ENCODE assay signal across 17 cellular contexts in the genomic region with DNA sequence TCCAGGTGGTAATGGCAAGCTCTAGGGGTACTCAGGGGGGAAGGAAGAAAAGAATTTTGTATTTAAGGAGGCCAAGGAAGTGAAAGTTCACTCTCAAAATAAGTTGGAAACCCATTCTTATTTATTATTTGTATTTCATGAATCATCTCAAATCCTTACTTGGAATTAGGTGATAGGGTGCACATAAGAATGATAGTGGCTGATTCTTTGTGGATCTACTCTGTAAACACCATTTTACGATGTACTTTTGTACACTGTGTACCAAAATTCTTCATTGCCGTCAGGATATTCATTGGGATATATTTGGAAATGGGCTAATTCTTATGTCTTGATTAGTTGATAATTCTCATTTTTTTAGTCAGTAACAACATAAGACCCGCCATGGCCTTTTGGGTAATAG.
"Had no signal": no experiment of that assay in that cellular context is flagged by ENCODE, and none has a peak within 500 bp of the region (broad histone marks: within the 10 kb centered on the region; RNA-seq: fewer than 3 reads in every experiment).

No MANE protein-coding gene starts in this region.

- H3K27me3 ChIP-seq: ovary, spleen, tibial nerve, upper lobe of left lung, vagina had no signal

- H3K4me1 ChIP-seq: spleen, upper lobe of left lung, vagina had no signal

- H3K9me3 ChIP-seq: left ventricle myocardium inferior, ovary, spleen, tibial nerve, upper lobe of left lung, vagina had no signal

- H3K36me3 ChIP-seq: ovary, spleen, upper lobe of left lung, vagina had no signal

- DNase-seq: islet precursor cell; left ventricle myocardium inferior; mesendoderm; naive thymus-derived CD4-positive, alpha-beta T cell; ovary; retina; right cardiac atrium; small intestine; spleen; stimulated activated CD4-positive, alpha-beta T cell treated with anti-CD3 and anti-CD28 coated beads, Interleukin-4, amount 100 ng/mL, for 24 hours; stimulated activated naive CD4-positive, alpha-beta T cell treated with Interleukin-2 at 50 U/mL for 16 hours; stimulated activated naive CD8-positive, alpha-beta T cell treated with anti-CD3 and anti-CD28 coated beads, Interleukin-15, amount 100 ng/mL, for 72 hours; substantia nigra; upper lobe of left lung had no signal

- H3K27ac ChIP-seq: left ventricle myocardium inferior, ovary, spleen, tibial nerve, upper lobe of left lung, vagina had no signal

- H3K4me3 ChIP-seq: left ventricle myocardium inferior, lung, ovary, spleen, tibial nerve, upper lobe of left lung, vagina had no signal
